Comparison of ENCODE assay signal across 1 cellular context in genomic region chr1:151444791-151445177, GRCh38.
TF ChIP-seq lines count a peak whose summit lies in the region.

No MANE protein-coding gene starts in this region.

TF ChIP-seq in HEK293, 187 proteins besides CTCF, POLR2A, EP300 and RAD21:
- TF ChIP-seq SETDB1 (IDR thresholded peaks at IDR 0.05; ENCODE audit: insufficient read length, low read length) (no peak), ZNF843 (tag by site-specific recombination; IDR thresholded peaks at IDR 0.05) (no peak), ZNF660 (tag by site-specific recombination; IDR thresholded peaks at IDR 0.05) (no peak), ZNF830 (tag by site-specific recombination; IDR thresholded peaks at IDR 0.05; ENCODE audit: low read depth) (no peak), ZNF433 (tag by site-specific recombination; IDR thresholded peaks at IDR 0.05; ENCODE audit: low read depth) (no peak), ZNF600 (tag by site-specific recombination; IDR thresholded peaks at IDR 0.05) (0 out of 2 replicates have a peak, but pooled peaks have one; percentile 2), ZFP37 (tag by site-specific recombination; IDR thresholded peaks at IDR 0.05) (no peak), ZNF596 (tag by site-specific recombination; IDR thresholded peaks at IDR 0.05) (no peak), REST (tag by site-specific recombination; IDR thresholded peaks at IDR 0.05) (0 out of 2 replicates have a peak, but pooled peaks have one; percentile 24), ZBTB49 (tag by site-specific recombination; IDR thresholded peaks at IDR 0.05; ENCODE audit: low read depth) (no peak), ZBTB17 (tag by site-specific recombination; IDR thresholded peaks at IDR 0.05) (peak; percentile 53), ZSCAN5A (tag by site-specific recombination; IDR thresholded peaks at IDR 0.05) (no peak), ZNF148 (tag by site-specific recombination; IDR thresholded peaks at IDR 0.05; ENCODE audit: borderline replicate concordance) (no peak), ZFP41 (tag by site-specific recombination; IDR thresholded peaks at IDR 0.05; ENCODE audit: borderline replicate concordance) (no peak)
